Comparison of ENCODE assay signal across 18 cellular contexts in genomic region chr4:168751263-168752225, GRCh38.
A peak's percentile ranks its signal among the peaks of the same experiment; 100 is the strongest.
DNase-seq lines count a peak whose midpoint lies in the region; ATAC-seq, FAIRE-seq and TF ChIP-seq lines count a peak whose summit lies in the region.
"Had no signal": no experiment of that assay in that cellular context is flagged by ENCODE, and none has a peak within 500 bp of the region (broad histone marks: within the 10 kb centered on the region; RNA-seq: fewer than 3 reads in every experiment).

No MANE protein-coding gene starts in this region.

- H3K4me2 ChIP-seq in astrocyte (ENCODE audit: low read length) (peak overlapping the region; percentile 1), HepG2 (ENCODE audit: low read depth, low read length) (no peak overlapping the region)

- H3K9me3 Mint-ChIP-seq in astrocyte (ENCODE audit: unreplicated experiment) (peaks cover 2% of the 10 kb centered on the region), osteocyte (ENCODE audit: unreplicated experiment) (no peaks in the 10 kb centered on the region), nephron progenitor cell (peaks cover 21% of the 10 kb centered on the region)
- H3K9me3 Mint-ChIP-seq in activated T-helper 1 cell treated with anti-CD3 and anti-CD28 coated beads, Interleukin-12 subunit alpha, Interleukin-12 subunit beta, Interleukin-2, Interleukin-4 antibody, amounts not matched to agents 30 ng/mL and 10 ng/mL and 1 ng/mL, durations not matched to agents 14 hours and 24 hours and 36 hours, result no peaks in the 10 kb centered on the region
- H3K9me3 Mint-ChIP-seq: central memory CD8-positive, alpha-beta T cell; stimulated activated naive CD8-positive, alpha-beta T cell treated with anti-CD3 and anti-CD28 coated beads, Interleukin-15, Interleukin-2, amounts not matched to agents 100 ng/mL and 50 ng/mL, for 24 hours had no signal

- DNase-seq in AG20443 (ENCODE audit: low spot score) (peak; percentile 62), astrocyte (ENCODE audit: low read depth) (peak; percentile 68), fibroblast of the aortic adventitia (ENCODE audit: low read depth) (peak; percentile 78), osteocyte (ENCODE audit: extremely low spot score, unreplicated experiment) (no peak), NCI-H2081 (lab: John Stamatoyannopoulos, UW) (no peak), nephron progenitor cell (no peak), HepG2 (ENCODE audit: low spot score) (no peak)
- no peak for DNase-seq in activated T-helper 1 cell treated with anti-CD3 and anti-CD28 coated beads, Interleukin-12 subunit alpha, Interleukin-12 subunit beta, Interleukin-2, Interleukin-4 antibody, amounts not matched to agents 30 ng/mL and 10 ng/mL and 1 ng/mL, durations not matched to agents 14 hours and 24 hours and 36 hours (ENCODE audit: low spot score)
- DNase-seq: activated naive CD4-positive, alpha-beta T cell treated with anti-CD3 and anti-CD28 coated beads, Interleukin-2, amount 50 U/mL, for 16 hours; endodermal cell; head of caudate nucleus; MV-4-11; NCI-H2107; NCI-H748 treated with DMSO at 0.1 percent for 48 hours; T-helper 17 cell had no signal

- H3K79me2 ChIP-seq in astrocyte (ENCODE audit: insufficient read depth, low read length) (peaks cover 19% of the 10 kb centered on the region), HepG2 (ENCODE audit: insufficient read depth, low read length) (no peaks in the 10 kb centered on the region)

- intact Hi-C loops in activated T-helper 1 cell treated with anti-CD3 and anti-CD28 coated beads, Interleukin-12 subunit alpha, Interleukin-12 subunit beta, Interleukin-2, Interleukin-4 antibody, amounts not matched to agents 30 ng/mL and 10 ng/mL and 1 ng/mL, durations not matched to agents 14 hours and 24 hours and 36 hours (cut with micrococcal nuclease), result no loop called here
- intact Hi-C loops in HepG2 (cut with micrococcal nuclease; ENCODE audit: unreplicated experiment), result no loop called here

- H3K27ac Mint-ChIP-seq in astrocyte (ENCODE audit: unreplicated experiment) (peak overlapping the region; percentile 86), osteocyte (ENCODE audit: unreplicated experiment) (peak overlapping the region; percentile 63), nephron progenitor cell (no peak overlapping the region)
- no peak overlapping the region for H3K27ac Mint-ChIP-seq in activated T-helper 1 cell treated with anti-CD3 and anti-CD28 coated beads, Interleukin-12 subunit alpha, Interleukin-12 subunit beta, Interleukin-2, Interleukin-4 antibody, amounts not matched to agents 30 ng/mL and 10 ng/mL and 1 ng/mL, durations not matched to agents 14 hours and 24 hours and 36 hours
- H3K27ac Mint-ChIP-seq: endodermal cell; stimulated activated naive CD8-positive, alpha-beta T cell treated with anti-CD3 and anti-CD28 coated beads, Interleukin-15, Interleukin-2, amounts not matched to agents 100 ng/mL and 50 ng/mL, for 24 hours; T-helper 17 cell had no signal

- H3K4me3 ChIP-seq in astrocyte (ENCODE audit: insufficient read depth, low read depth, low read length) (no peak overlapping the region), fibroblast of the aortic adventitia (ENCODE audit: low read depth, low read length) (no peak overlapping the region), HepG2 (replicated peaks in 1 of 3; ENCODE audit: insufficient read depth in 1 of 3, low read depth in 2 of 3, low read length in 3 of 3) (no peak overlapping the region)

- WGBS in HepG2 (ENCODE audit: low lambda C conversion rate), result 61% methylated on average over 10 of the region's 12 CpGs

- H3K27me3 ChIP-seq in astrocyte (ENCODE audit: insufficient read depth, low read length) (no peaks in the 10 kb centered on the region), HepG2 (ENCODE audit: control insufficient read depth in 1 of 2, insufficient read depth in 2 of 2, low read length in 2 of 2) (0 out of 5 replicates have a peak, but pooled peaks cover 0 to 4% of the 10 kb centered on the region in 2 experiments)

- CTCF ChIA-PET in HepG2 (lab: Yijun Ruan, JAX; ENCODE audit: low intra/inter-chr PET ratio, low total read pairs), result no interaction called here

- TF ChIP-seq CTCF in astrocyte (IDR thresholded peaks at IDR 0.05; ENCODE audit: insufficient read depth, low read depth, low read length), result no peak
- no peak for TF ChIP-seq CTCF in fibroblast of the aortic adventitia (IDR thresholded peaks at IDR 0.05; ENCODE audit: insufficient read depth, low read length)
- no peak for TF ChIP-seq CTCF in osteocyte (IDR thresholded peaks at IDR 0.05)
- TF ChIP-seq CTCF in nephron progenitor cell (IDR thresholded peaks at IDR 0.05), result no peak
- no peak for TF ChIP-seq CTCF in HepG2 (CRISPR knock-in tag; IDR thresholded peaks at IDR 0.05)

- H3K27ac ChIP-seq in astrocyte (ENCODE audit: low read depth, low read length) (peak overlapping the region; percentile 5), HepG2 (ENCODE audit: extremely low read length, insufficient read depth, low read length) (no peak overlapping the region)

- no TSS peak for BruUV-seq in HepG2 (replicated peaks; lab: Mats Ljungman, UMichigan)

- TF ChIP-seq POLR2A in HepG2 (IDR thresholded peaks at IDR 0.05; ENCODE audit: insufficient read depth in 1 of 2, low read depth in 2 of 2, low read length in 2 of 2), result no peak

- peaks cover 4% of the 10 kb centered on the region for H4K20me1 ChIP-seq in astrocyte (ENCODE audit: insufficient read depth, low read length)
- H4K20me1 ChIP-seq in HepG2 (ENCODE audit: insufficient read depth, low read length), result no peaks in the 10 kb centered on the region

- H2AFZ ChIP-seq in astrocyte (ENCODE audit: low read depth, low read length) (no peak overlapping the region), HepG2 (ENCODE audit: low read length) (no peak overlapping the region)

- no peak for TF ChIP-seq RAD21 in HepG2 (CRISPR knock-in tag; IDR thresholded peaks at IDR 0.05)

- H3K4me3 Mint-ChIP-seq in astrocyte (ENCODE audit: unreplicated experiment) (no peak overlapping the region), osteocyte (ENCODE audit: unreplicated experiment) (no peak overlapping the region), nephron progenitor cell (no peak overlapping the region)
- H3K4me3 Mint-ChIP-seq in activated T-helper 1 cell treated with anti-CD3 and anti-CD28 coated beads, Interleukin-12 subunit alpha, Interleukin-12 subunit beta, Interleukin-2, Interleukin-4 antibody, amounts not matched to agents 30 ng/mL and 10 ng/mL and 1 ng/mL, durations not matched to agents 14 hours and 24 hours and 36 hours, result no peak overlapping the region
- H3K4me3 Mint-ChIP-seq: central memory CD8-positive, alpha-beta T cell; endodermal cell; stimulated activated naive CD8-positive, alpha-beta T cell treated with anti-CD3 and anti-CD28 coated beads, Interleukin-15, Interleukin-2, amounts not matched to agents 100 ng/mL and 50 ng/mL, for 24 hours; T-helper 17 cell had no signal

- H3K9me3 ChIP-seq in astrocyte (ENCODE audit: insufficient read depth, low read depth, low read length) (no peaks in the 10 kb centered on the region), HepG2 (ENCODE audit: low read length) (no peaks in the 10 kb centered on the region)

- H3K36me3 Mint-ChIP-seq in astrocyte (ENCODE audit: low read depth, unreplicated experiment) (peaks cover 25% of the 10 kb centered on the region), osteocyte (ENCODE audit: unreplicated experiment) (peaks cover 41% of the 10 kb centered on the region), nephron progenitor cell (ENCODE audit: low read depth) (peaks cover 76% of the 10 kb centered on the region)
- no peaks in the 10 kb centered on the region for H3K36me3 Mint-ChIP-seq in activated T-helper 1 cell treated with anti-CD3 and anti-CD28 coated beads, Interleukin-12 subunit alpha, Interleukin-12 subunit beta, Interleukin-2, Interleukin-4 antibody, amounts not matched to agents 30 ng/mL and 10 ng/mL and 1 ng/mL, durations not matched to agents 14 hours and 24 hours and 36 hours (ENCODE audit: low read depth)

- H3K4me1 ChIP-seq in astrocyte (ENCODE audit: insufficient read depth, low read length) (peaks cover 8% of the 10 kb centered on the region), HepG2 (ENCODE audit: insufficient read depth, low read length) (no peaks in the 10 kb centered on the region)

- H3K27me3 Mint-ChIP-seq in astrocyte (ENCODE audit: low read depth, unreplicated experiment) (no peaks in the 10 kb centered on the region), osteocyte (ENCODE audit: unreplicated experiment) (no peaks in the 10 kb centered on the region), nephron progenitor cell (ENCODE audit: low read depth, poor library complexity) (peaks cover 4% of the 10 kb centered on the region)
- H3K27me3 Mint-ChIP-seq in activated T-helper 1 cell treated with anti-CD3 and anti-CD28 coated beads, Interleukin-12 subunit alpha, Interleukin-12 subunit beta, Interleukin-2, Interleukin-4 antibody, amounts not matched to agents 30 ng/mL and 10 ng/mL and 1 ng/mL, durations not matched to agents 14 hours and 24 hours and 36 hours (ENCODE audit: insufficient read depth), result no peaks in the 10 kb centered on the region

- H3K9ac ChIP-seq in astrocyte (ENCODE audit: low read length), result no peak overlapping the region
- H3K9ac ChIP-seq in HepG2 (ENCODE audit: insufficient read depth, low read depth, low read length), result no peak overlapping the region

- POLR2A ChIA-PET in HepG2 (lab: Yijun Ruan, JAX), result no interaction called here

- H3K4me1 Mint-ChIP-seq in astrocyte (ENCODE audit: low read depth, unreplicated experiment), result peaks cover 54% of the 10 kb centered on the region
- peaks cover 35% of the 10 kb centered on the region for H3K4me1 Mint-ChIP-seq in osteocyte (ENCODE audit: unreplicated experiment)
- peaks cover 4% of the 10 kb centered on the region for H3K4me1 Mint-ChIP-seq in activated T-helper 1 cell treated with anti-CD3 and anti-CD28 coated beads, Interleukin-12 subunit alpha, Interleukin-12 subunit beta, Interleukin-2, Interleukin-4 antibody, amounts not matched to agents 30 ng/mL and 10 ng/mL and 1 ng/mL, durations not matched to agents 14 hours and 24 hours and 36 hours (ENCODE audit: low read depth)
- no peaks in the 10 kb centered on the region for H3K4me1 Mint-ChIP-seq in nephron progenitor cell
- H3K4me1 Mint-ChIP-seq: central memory CD8-positive, alpha-beta T cell; T-helper 17 cell had no signal

- no peak for ATAC-seq in HepG2
- ATAC-seq: T-helper 17 cell had no signal

- FAIRE-seq in astrocyte (lab: Jason Lieb, UNC) (no peak), HepG2 (lab: Jason Lieb, UNC) (no peak)
- FAIRE-seq: keratinocyte had no signal

- H3K36me3 ChIP-seq in astrocyte (ENCODE audit: insufficient read depth, low read length), result no peaks in the 10 kb centered on the region
- no peaks in the 10 kb centered on the region for H3K36me3 ChIP-seq in HepG2 (replicated peaks in 1 of 2; ENCODE audit: control insufficient read depth in 1 of 2, insufficient read depth in 2 of 2, low read length in 2 of 2)

- in situ Hi-C loops in HepG2 (cut with HindIII; ENCODE audit: extremely low pct_ligation_motif_present, low pct_unique_long_range_greater_than_20kb), result no loop called here

- TF ChIP-seq EP300 in HepG2 (IDR thresholded peaks at IDR 0.05; ENCODE audit: low read depth in 2 of 2, low read length in 2 of 2) (no peak), HepG2 (CRISPR knock-in tag; IDR thresholded peaks at IDR 0.05; ENCODE audit: borderline replicate concordance) (no peak)

TF ChIP-seq in HepG2, 621 proteins besides CTCF, POLR2A, EP300 and RAD21 (continues in another document):
- TF ChIP-seq CREM (IDR thresholded peaks at IDR 0.05), result no peak
- TF ChIP-seq CREM (CRISPR knock-in tag; IDR thresholded peaks at IDR 0.05), result no peak
- no peak for TF ChIP-seq ATF1 (CRISPR knock-in tag; IDR thresholded peaks at IDR 0.05)

Comparison
In these comparisons a context has a peak if more than half of its experiments do, and no peak if none do; other contexts are left out.
1. DNase-seq: peak in AG20443 (single experiment), astrocyte (single experiment) and fibroblast of the aortic adventitia (single experiment); none in osteocyte (single experiment), activated T-helper 1 cell treated with anti-CD3 and anti-CD28 coated beads, Interleukin-12 subunit alpha, Interleukin-12 subunit beta, Interleukin-2, Interleukin-4 antibody, amounts not matched to agents 30 ng/mL and 10 ng/mL and 1 ng/mL, durations not matched to agents 14 hours and 24 hours and 36 hours (single experiment), NCI-H2081 (0 of 2), nephron progenitor cell (single experiment) and HepG2 (single experiment).
2. H3K27ac Mint-ChIP-seq: peak in astrocyte (single experiment) and osteocyte (single experiment); none in activated T-helper 1 cell treated with anti-CD3 and anti-CD28 coated beads, Interleukin-12 subunit alpha, Interleukin-12 subunit beta, Interleukin-2, Interleukin-4 antibody, amounts not matched to agents 30 ng/mL and 10 ng/mL and 1 ng/mL, durations not matched to agents 14 hours and 24 hours and 36 hours (single experiment) and nephron progenitor cell (single experiment).